In the genomic region with DNA sequence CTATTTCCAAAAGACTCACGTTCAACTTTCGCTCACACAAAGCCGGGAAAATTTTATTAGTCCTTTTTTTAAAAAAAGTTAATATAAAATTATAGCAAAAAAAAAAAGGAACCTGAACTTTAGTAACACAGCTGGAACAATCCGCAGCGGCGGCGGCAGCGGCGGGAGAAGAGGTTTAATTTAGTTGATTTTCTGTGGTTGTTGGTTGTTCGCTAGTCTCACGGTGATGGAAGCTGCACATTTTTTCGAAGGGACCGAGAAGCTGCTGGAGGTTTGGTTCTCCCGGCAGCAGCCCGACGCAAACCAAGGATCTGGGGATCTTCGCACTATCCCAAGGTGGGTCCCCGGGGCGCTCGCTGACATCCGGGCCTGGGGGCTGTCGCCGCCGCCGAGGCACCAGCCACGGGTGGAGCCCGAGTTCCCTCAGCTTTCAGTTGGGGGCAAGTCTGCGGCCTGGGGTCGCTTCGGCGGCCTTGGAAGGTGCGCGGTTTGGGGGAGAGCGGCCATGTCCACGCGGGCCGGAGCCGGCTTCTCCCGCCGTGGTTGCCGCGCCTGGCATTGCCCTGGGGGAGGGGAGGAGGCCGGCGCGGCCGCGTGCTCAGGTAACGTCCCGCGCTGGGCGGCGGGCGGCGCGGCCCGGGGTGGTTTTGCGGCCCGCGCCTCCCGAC, we compare ENCODE assay signal across 8 cellular contexts. TPM values are rescaled to one million over a fixed set of nuclear protein-coding genes. Genes with fewer than 3 reads are reported as not detected.
DNase-seq lines count a peak whose midpoint lies in the region; ATAC-seq and TF ChIP-seq lines count a peak whose summit lies in the region.

No MANE protein-coding gene starts in this region.

- H3K4me1 ChIP-seq in KMS-11 (ENCODE audit: low read depth, poor library complexity, severe bottlenecking) (peaks cover 32% of the 10 kb centered on the region), thyroid gland (peaks cover 17 to 33% of the 10 kb centered on the region in 2 donors)
- H3K4me1 ChIP-seq in naive thymus-derived CD4-positive, alpha-beta T cell (ENCODE audit: control insufficient read depth in 2 of 2, insufficient read depth in 2 of 2, low read length in 2 of 2): peaks cover 33 to 35% of the 10 kb centered on the region in 2 donors

- peak overlapping the region in 8 of 9 donors; percentile 96 to 100 (median 99) for H3K27ac Mint-ChIP-seq in naive thymus-derived CD4-positive, alpha-beta T cell

- no peak overlapping the region for H3K4me3 ChIP-seq in KMS-11 (IDR thresholded peaks at IDR 0.05; ENCODE audit: insufficient read depth, low read depth, low read length)
- peak overlapping the region; percentile 96 for H3K4me3 ChIP-seq in epithelial cell of esophagus (ENCODE audit: low read length)
- peak overlapping the region; percentile 99 for H3K4me3 ChIP-seq in naive thymus-derived CD4-positive, alpha-beta T cell (ENCODE audit: low read length)
- peak overlapping the region; percentile 77 to 97 (median 89) for H3K4me3 ChIP-seq in thyroid gland (replicated peaks in 1 of 3)

- CTCF ChIA-PET in naive thymus-derived CD4-positive, alpha-beta T cell (lab: Charles Lee): interaction anchor here (0.6 to 2.2 kb wide), 4 partner anchors 7 to 193 kb away, joined by 3 to 14 read pairs (median 4); partner anchors contain the start of gene GTF3C6

- peak in 1 of 2 donors; percentile 11 for TF ChIP-seq POLR2A in thyroid gland (IDR thresholded peaks at IDR 0.05)

- H3K79me2 ChIP-seq in KMS-11 (ENCODE audit: insufficient read depth, low read depth): peaks cover 56% of the 10 kb centered on the region

- peak; percentile 25 for ATAC-seq in GM19455 (IDR thresholded peaks at IDR 0.05; ENCODE audit: unreplicated experiment)
- peak; percentile 6 for ATAC-seq in naive thymus-derived CD4-positive, alpha-beta T cell

- peaks cover 29% of the 10 kb centered on the region for H4K20me1 ChIP-seq in KMS-11 (ENCODE audit: insufficient read depth)

- H3K4me3 Mint-ChIP-seq in naive thymus-derived CD4-positive, alpha-beta T cell: peak overlapping the region in 9 of 10 donors; percentile 94 to 99 (median 99)

- H3K36me3 Mint-ChIP-seq in naive thymus-derived CD4-positive, alpha-beta T cell: peaks cover 0 to 5% (median 0%) of the 10 kb centered on the region in 5 donors

- peak overlapping the region; percentile 3; the same call in 1 of the 2 replicates for H3K4me2 ChIP-seq in KMS-11

- TF ChIP-seq CTCF in C4-2B (conservative IDR thresholded peaks at IDR 0.05) (no peak), KMS-11 (conservative IDR thresholded peaks at IDR 0.05; ENCODE audit: low read depth, low read length) (no peak), epithelial cell of esophagus (IDR thresholded peaks at IDR 0.05; ENCODE audit: insufficient read depth, low read depth, low read length, missing control alignments) (no peak), thyroid gland (IDR thresholded peaks at IDR 0.05) (no peak)

- H3K4me1 Mint-ChIP-seq in naive thymus-derived CD4-positive, alpha-beta T cell: peaks cover 25 to 36% (median 35%) of the 10 kb centered on the region in 7 donors

- peak overlapping the region; percentile 97 for H3K9ac ChIP-seq in KMS-11

- no peaks in the 10 kb centered on the region for H3K9me3 ChIP-seq in naive thymus-derived CD4-positive, alpha-beta T cell (ENCODE audit: control insufficient read depth in 2 of 3, low read length in 3 of 3)
- H3K9me3 ChIP-seq in thyroid gland: no peaks in the 10 kb centered on the region

- POLR2A ChIA-PET in naive thymus-derived CD4-positive, alpha-beta T cell (lab: Charles Lee): interaction anchor here (0.6 to 10.5 kb wide), 46 partner anchors 8 to 1781 kb away, joined by 3 to 413 read pairs (median 4); partner anchors contain the start of genes CD164, CDK19, GTF3C6 and REV3L

- DNase-seq in activated CD8-positive, alpha-beta memory T cell treated with anti-CD3 and anti-CD28 coated beads for 4 hours (ENCODE audit: low read depth in 2 of 2): peak; percentile 12 to 24
- DNase-seq in epithelial cell of esophagus (ENCODE audit: low read depth) (no peak), thyroid gland (peak; percentile 59 to 65), 8988T (no peak)
- DNase-seq in naive thymus-derived CD4-positive, alpha-beta T cell: peak in 3 of 9 donors; percentile 53 to 73 (median 57)

- H3K9me3 Mint-ChIP-seq in naive thymus-derived CD4-positive, alpha-beta T cell: peaks cover 0 to 5% (median 0%) of the 10 kb centered on the region in 11 donors

- H3K27me3 ChIP-seq in KMS-11 (ENCODE audit: insufficient read depth, low read depth): no peaks in the 10 kb centered on the region
- no peaks in the 10 kb centered on the region for H3K27me3 ChIP-seq in naive thymus-derived CD4-positive, alpha-beta T cell (ENCODE audit: control insufficient read depth in 2 of 2, insufficient read depth in 2 of 2, low read length in 2 of 2)
- H3K27me3 ChIP-seq in thyroid gland: no peaks in the 10 kb centered on the region

- H3K27ac ChIP-seq in C4-2B (peak overlapping the region; percentile 100), KMS-11 (peak overlapping the region; percentile 85), thyroid gland (peak overlapping the region; percentile 86 to 97 (median 95))
- H3K27ac ChIP-seq in naive thymus-derived CD4-positive, alpha-beta T cell (ENCODE audit: low read depth, low read length): peak overlapping the region; percentile 73

- intact Hi-C loops in naive thymus-derived CD4-positive, alpha-beta T cell (cut with micrococcal nuclease): loop anchor here (1.0 to 10.0 kb wide), 22 partner anchors 9 to 1860 kb away; partner anchors contain the start of genes CD164 (in 2 of the 2), CDK19 (in 2 of the 2), GTF3C6 (in 2 of the 2) and REV3L (in 2 of the 2)
- intact Hi-C loops in thyroid gland (cut with DNase I): loop anchor here (2.0 to 5.0 kb wide), 2 partner anchors 60 to 193 kb away; partner anchors contain the start of gene CDK19

- no peaks in the 10 kb centered on the region for H3K36me3 ChIP-seq in KMS-11 (ENCODE audit: insufficient read depth)
- peaks cover 0 to 9% (median 0%) of the 10 kb centered on the region in 3 experiments for H3K36me3 ChIP-seq in naive thymus-derived CD4-positive, alpha-beta T cell (ENCODE audit: control insufficient read depth in 2 of 3, insufficient read depth in 3 of 3, low read length in 3 of 3)
- no peaks in the 10 kb centered on the region for H3K36me3 ChIP-seq in thyroid gland

- H3K27me3 Mint-ChIP-seq in naive thymus-derived CD4-positive, alpha-beta T cell: no peaks in the 10 kb centered on the region

- 0% methylated on average over 22 to 25 of the region's 60 CpGs for WGBS in thyroid gland, 2 donors

- peak overlapping the region; percentile 22; the same call in 1 of the 2 replicates for H2AFZ ChIP-seq in KMS-11 (ENCODE audit: low read depth)

RNA-seq across cellular contexts. Expression of gene AMD1, which starts 0.4 kb away (rescaled TPM):
- 100 to 1,000 TPM in 2 of 5 experiments, 10 to 100 TPM in 3; 61.1 to 105 (median 73.8) TPM for total RNA-seq in naive thymus-derived CD4-positive, alpha-beta T cell
- polyA plus RNA-seq in naive thymus-derived CD4-positive, alpha-beta T cell: 10 to 100 TPM; 54.9 to 55.4 TPM
- 100 to 1,000 TPM in 2 of 4 donors, 10 to 100 TPM in 2; 77.2 to 194 (median 124) TPM for total RNA-seq in thyroid gland

RNA-seq across cellular contexts. Expression of gene CDK19, which starts 59.7 kb away (rescaled TPM):
- total RNA-seq in naive thymus-derived CD4-positive, alpha-beta T cell: 10 to 100 TPM; 11.3 to 24.4 (median 21.0) TPM
- polyA plus RNA-seq in naive thymus-derived CD4-positive, alpha-beta T cell: 1 to 10 TPM; 1.3 to 1.4 TPM
- total RNA-seq in thyroid gland: 10 to 100 TPM; 12.6 to 17.9 (median 13.3) TPM

Comparison
In these comparisons a context has a peak if more than half of its experiments do, and no peak if none do; other contexts are left out.
1. DNase-seq: peak in activated CD8-positive, alpha-beta memory T cell treated with anti-CD3 and anti-CD28 coated beads for 4 hours (2 of 2) and thyroid gland (2 of 2); none in epithelial cell of esophagus (single experiment) and 8988T (single experiment).
2. Peak in every context shown above with its lines, with median percentiles within 50 percentile points of each other: H3K27ac ChIP-seq.